Comparison of ENCODE assay signal across 8 cellular contexts in genomic region chr2:233832869-233833812, GRCh38. TPM values are rescaled to one million over a fixed set of nuclear protein-coding genes. Genes with fewer than 3 reads are reported as not detected.
DNase-seq lines count a peak whose midpoint lies in the region; ATAC-seq and TF ChIP-seq lines count a peak whose summit lies in the region.

No MANE protein-coding gene starts in this region.

- peak; percentile 61 for DNase-seq in SK-MEL-5 (ENCODE audit: low read depth, low spot score)
- DNase-seq in iPS DF 6.9 (ENCODE audit: low read depth, low spot score): peak; percentile 60
- DNase-seq in esophagus muscularis mucosa (ENCODE audit: extremely low spot score): no peak
- DNase-seq in stimulated activated CD4-positive, alpha-beta T cell treated with anti-CD3 and anti-CD28 coated beads, Interleukin-2, amount 100 ng/mL, for 48 hours: no peak
- DNase-seq in NCI-H1930 (lab: John Stamatoyannopoulos, UW): no peak

- ATAC-seq in GM19035 (IDR thresholded peaks at IDR 0.05; ENCODE audit: unreplicated experiment): no peak

- peak overlapping the region in 4 of 11 experiments; percentile 9 to 49 (median 40); a peak in 6 of 22 replicates for H3K27ac ChIP-seq in BLaER1 treated with 17β-estradiol and CSF1 and Interleukin-3, amounts not matched to agents 10 nM and 100 nM
- H3K27ac ChIP-seq in HEK293 (ENCODE audit: extremely low read depth, low read depth, low read length) (no peak overlapping the region), iPS DF 6.9 (ENCODE audit: low read length) (no peak overlapping the region), esophagus muscularis mucosa (replicated peaks in 1 of 4) (no peak overlapping the region)

- H3K9me3 ChIP-seq in BLaER1 treated with 17β-estradiol and CSF1 and Interleukin-3, amounts not matched to agents 10 nM and 100 nM (replicated peaks in 1 of 11): no peaks in the 10 kb centered on the region
- H3K9me3 ChIP-seq in HEK293 (ENCODE audit: control insufficient read depth, insufficient read depth, low read depth, low read length) (no peaks in the 10 kb centered on the region), iPS DF 6.9 (ENCODE audit: control insufficient read depth, insufficient read depth, low read length) (no peaks in the 10 kb centered on the region), esophagus muscularis mucosa (no peaks in the 10 kb centered on the region)

- POLR2A ChIA-PET in HEK293 (lab: Yijun Ruan, JAX): interaction anchor here (0.7 to 0.9 kb wide), 2 partner anchors 13 to 562 kb away, joined by 3 read pairs; no protein-coding TSS in a partner anchor

- H3K36me3 ChIP-seq in BLaER1 treated with 17β-estradiol and CSF1 and Interleukin-3, amounts not matched to agents 10 nM and 100 nM: peaks cover 0 to 45% (median 42%) of the 10 kb centered on the region in 11 experiments; a peak in 19 of 22 replicates
- peaks cover 18 to 53% of the 10 kb centered on the region in 2 experiments for H3K36me3 ChIP-seq in HEK293 (ENCODE audit: control insufficient read depth in 2 of 2, insufficient read depth in 1 of 2, low read length in 2 of 2)
- H3K36me3 ChIP-seq in iPS DF 6.9 (ENCODE audit: control insufficient read depth, insufficient read depth, low read length): peaks cover 14% of the 10 kb centered on the region
- no peaks in the 10 kb centered on the region for H3K36me3 ChIP-seq in esophagus muscularis mucosa

- no peak for TF ChIP-seq EP300 in esophagus muscularis mucosa (IDR thresholded peaks at IDR 0.05)

- no peak for TF ChIP-seq POLR2A in esophagus muscularis mucosa (IDR thresholded peaks at IDR 0.05; ENCODE audit: low read depth)

- peaks cover 7 to 84% (median 74%) of the 10 kb centered on the region in 10 experiments; a peak in 17 of 20 replicates for H3K4me1 ChIP-seq in BLaER1 treated with 17β-estradiol and CSF1 and Interleukin-3, amounts not matched to agents 10 nM and 100 nM
- no peaks in the 10 kb centered on the region for H3K4me1 ChIP-seq in HEK293 (ENCODE audit: control insufficient read depth, insufficient read depth, low read length)
- H3K4me1 ChIP-seq in iPS DF 6.9 (ENCODE audit: control insufficient read depth, insufficient read depth, low read length): no peaks in the 10 kb centered on the region
- H3K4me1 ChIP-seq in esophagus muscularis mucosa: peaks cover 0 to 10% (median 8%) of the 10 kb centered on the region in 4 donors

- no peak overlapping the region for H3K4me3 ChIP-seq in BLaER1 treated with 17β-estradiol and CSF1 and Interleukin-3, amounts not matched to agents 10 nM and 100 nM
- H3K4me3 ChIP-seq in HEK293 (ENCODE audit: low read depth, low read length) (no peak overlapping the region), iPS DF 6.9 (ENCODE audit: low read length) (no peak overlapping the region), esophagus muscularis mucosa (no peak overlapping the region)

- CTCF ChIA-PET in HEK293 (lab: Yijun Ruan, JAX): interaction anchor here (0.6 to 2.3 kb wide), 9 partner anchors 46 to 550 kb away, joined by 3 to 6 read pairs (median 3); no protein-coding TSS in a partner anchor

- no CpG with 5 or more reads among the region's 19 CpGs for WGBS in iPS DF 6.9 (ENCODE audit: insufficient coverage, insufficient read length)
- 63% methylated on average over 14 of the region's 19 CpGs for WGBS in esophagus muscularis mucosa

- H3K9ac ChIP-seq in BLaER1 treated with 17β-estradiol and CSF1 and Interleukin-3, amounts not matched to agents 10 nM and 100 nM: peak overlapping the region in 2 of 11 experiments; percentile 4 to 47; a peak in 3 of 22 replicates

- peak overlapping the region in 10 of 11 experiments; percentile 11 to 91 (median 42); a peak in 17 of 22 replicates for H3K4me2 ChIP-seq in BLaER1 treated with 17β-estradiol and CSF1 and Interleukin-3, amounts not matched to agents 10 nM and 100 nM

- peaks cover 0 to 54% (median 37%) of the 10 kb centered on the region in 11 experiments; a peak in 16 of 22 replicates for H4K20me1 ChIP-seq in BLaER1 treated with 17β-estradiol and CSF1 and Interleukin-3, amounts not matched to agents 10 nM and 100 nM

- in situ Hi-C loops in SK-MEL-5 (cut with HindIII; ENCODE audit: low pct_unique_long_range_greater_than_20kb, low sequenced_read_pairs): no loop called here

- intact Hi-C loops in esophagus muscularis mucosa (cut with DNase I): no loop called here

- no peaks in the 10 kb centered on the region for H3K27me3 ChIP-seq in BLaER1 treated with 17β-estradiol and CSF1 and Interleukin-3, amounts not matched to agents 10 nM and 100 nM
- H3K27me3 ChIP-seq in iPS DF 6.9 (ENCODE audit: control insufficient read depth, insufficient read depth, low read length) (no peaks in the 10 kb centered on the region), esophagus muscularis mucosa (peaks cover 0 to 6% (median 0%) of the 10 kb centered on the region in 4 donors)

- TF ChIP-seq CTCF in HEK293 (tag by site-specific recombination; IDR thresholded peaks at IDR 0.05) (peak; percentile 79), esophagus muscularis mucosa (IDR thresholded peaks at IDR 0.05) (no peak)

TF ChIP-seq in HEK293, 187 proteins besides CTCF, POLR2A, EP300 and RAD21:
- TF ChIP-seq ZXDB (tag by site-specific recombination; IDR thresholded peaks at IDR 0.05) (no peak), ZNF654 (tag by site-specific recombination; IDR thresholded peaks at IDR 0.05; ENCODE audit: low read depth) (peak; percentile 58)

RNA-seq across cellular contexts. Expression of gene HJURP, which starts 21.2 kb away (rescaled TPM):
- 21.7 and 25.0 TPM in 2 replicates for total RNA-seq in SK-MEL-5 (2014; rRNA removed; shearing (Covaris generic))
- polyA plus RNA-seq in SK-MEL-5 (2015; cell fraction: cytosol; rRNA removed): 34.7 and 34.8 TPM in 2 replicates
- polyA plus RNA-seq in SK-MEL-5 (2015; cell fraction: nucleus; rRNA removed): 206 and 259 TPM in 2 replicates
- under 1 TPM in 3 of 4 donors, not detected in 1; under 0.01 to 0.23 (median 0.19) TPM for total RNA-seq in esophagus muscularis mucosa

RNA-seq across cellular contexts. Expression of gene MROH2A, which starts 55.0 kb away (rescaled TPM):
- total RNA-seq in SK-MEL-5 (2014; rRNA removed; shearing (Covaris generic)): 0.08 TPM in 1 of 2 replicates, not detected in the other
- 0.04 TPM in 1 of 2 replicates, not detected in the other for polyA plus RNA-seq in SK-MEL-5 (2015; cell fraction: cytosol; rRNA removed)
- 0.05 and 2.8 TPM in 2 replicates for polyA plus RNA-seq in SK-MEL-5 (2015; cell fraction: nucleus; rRNA removed)
- total RNA-seq in esophagus muscularis mucosa: not detected

Comparison
In these comparisons a context has a peak if more than half of its experiments do, and no peak if none do; other contexts are left out.
1. DNase-seq: peak in SK-MEL-5 (single experiment) and iPS DF 6.9 (single experiment); none in esophagus muscularis mucosa (single experiment), stimulated activated CD4-positive, alpha-beta T cell treated with anti-CD3 and anti-CD28 coated beads, Interleukin-2, amount 100 ng/mL, for 48 hours (0 of 2) and NCI-H1930 (0 of 2).
2. RNA of gene HJURP, which starts 21.2 kb away (total RNA-seq): 21.7 to 25.0 TPM in SK-MEL-5; under 0.01 to 0.23 TPM in esophagus muscularis mucosa; every median in the first group is over 10 times any median in the second.